ENCODE assay signal across 7 cellular contexts in genomic region chr5:62250919-62251318, GRCh38. TPM values are rescaled to one million over a fixed set of nuclear protein-coding genes. Genes with fewer than 3 reads are reported as not detected.
DNase-seq lines count a peak whose midpoint lies in the region; ATAC-seq and TF ChIP-seq lines count a peak whose summit lies in the region.
"Not testable (repeated sequence)": the region's sequence is repeated elsewhere in the genome, so short reads cannot be mapped to it uniquely, and the experiment has no call there.

No MANE protein-coding gene starts in this region.

- DNase-seq in activated naive CD8-positive, alpha-beta T cell treated with anti-CD3 and anti-CD28 coated beads for 36 hours; stimulated activated effector memory CD8-positive, alpha-beta T cell treated with anti-CD3 and anti-CD28 coated beads, Interleukin-12 subunit alpha, Interleukin-12 subunit beta, amount 100 ng/mL, for 72 hours (ENCODE audit: low spot score in 2 of 2): not testable (repeated sequence)

- not testable (repeated sequence) for H3K79me2 ChIP-seq in OCI-LY3 (ENCODE audit: low read length)

- not testable (repeated sequence) for H2AFZ ChIP-seq in OCI-LY3 (ENCODE audit: low read depth, low read length)

- not testable (repeated sequence) for TF ChIP-seq CTCF in OCI-LY3 (IDR thresholded peaks at IDR 0.05; ENCODE audit: low read depth, low read length)

- H3K27me3 ChIP-seq in OCI-LY3 (ENCODE audit: low read depth, low read length), result not testable (repeated sequence)

- not testable (repeated sequence) for H3K27me3 Mint-ChIP-seq in activated naive CD8-positive, alpha-beta T cell treated with anti-CD3 and anti-CD28 coated beads for 36 hours

- H3K36me3 ChIP-seq in OCI-LY3 (replicated peaks; ENCODE audit: low read depth, low read length), result not testable (repeated sequence)

- not testable (repeated sequence) for H3K4me3 Mint-ChIP-seq in activated naive CD8-positive, alpha-beta T cell treated with anti-CD3 and anti-CD28 coated beads for 36 hours
- H3K4me3 Mint-ChIP-seq in stimulated activated effector memory CD8-positive, alpha-beta T cell treated with anti-CD3 and anti-CD28 coated beads, Interleukin-12 subunit alpha, Interleukin-12 subunit beta, amount 100 ng/mL, for 72 hours, result peak overlapping the region; percentile 7

- H3K4me1 Mint-ChIP-seq in activated naive CD8-positive, alpha-beta T cell treated with anti-CD3 and anti-CD28 coated beads for 36 hours, result peaks cover 32% of the 10 kb centered on the region
- H3K4me1 Mint-ChIP-seq in stimulated activated effector memory CD8-positive, alpha-beta T cell treated with anti-CD3 and anti-CD28 coated beads, Interleukin-12 subunit alpha, Interleukin-12 subunit beta, amount 100 ng/mL, for 72 hours, result peaks cover 24% of the 10 kb centered on the region

- 0 out of 2 replicates have a peak overlapping the region, but pooled peaks have one; percentile 26 for H3K27ac ChIP-seq in OCI-LY3 (ENCODE audit: low read length)

- H4K20me1 ChIP-seq in OCI-LY3 (ENCODE audit: insufficient read depth, low read length), result not testable (repeated sequence)

- peaks cover 20% of the 10 kb centered on the region for H3K9me3 Mint-ChIP-seq in activated naive CD8-positive, alpha-beta T cell treated with anti-CD3 and anti-CD28 coated beads for 36 hours
- H3K9me3 Mint-ChIP-seq in stimulated activated effector memory CD8-positive, alpha-beta T cell treated with anti-CD3 and anti-CD28 coated beads, Interleukin-12 subunit alpha, Interleukin-12 subunit beta, amount 100 ng/mL, for 72 hours, result not testable (repeated sequence)

- H3K9ac ChIP-seq in OCI-LY3 (ENCODE audit: low read length), result not testable (repeated sequence)

- H3K9me3 ChIP-seq in OCI-LY3 (ENCODE audit: insufficient read depth, low read length), result not testable (repeated sequence)

- H3K4me1 ChIP-seq in OCI-LY3 (ENCODE audit: low read length), result peaks cover 12% of the 10 kb centered on the region

- peak overlapping the region; percentile 64 for H3K4me2 ChIP-seq in OCI-LY3 (ENCODE audit: low read length)

- peak overlapping the region; percentile 63 for H3K27ac Mint-ChIP-seq in activated naive CD8-positive, alpha-beta T cell treated with anti-CD3 and anti-CD28 coated beads for 36 hours
- not testable (repeated sequence) for H3K27ac Mint-ChIP-seq in stimulated activated effector memory CD8-positive, alpha-beta T cell treated with anti-CD3 and anti-CD28 coated beads, Interleukin-12 subunit alpha, Interleukin-12 subunit beta, amount 100 ng/mL, for 72 hours

- peak; percentile 50 for ATAC-seq in GM18858 (IDR thresholded peaks at IDR 0.05; ENCODE audit: unreplicated experiment)
- peak; percentile 56 for ATAC-seq in GM19351 (IDR thresholded peaks at IDR 0.05; ENCODE audit: unreplicated experiment)
- peak; percentile 45 for ATAC-seq in GM21529 (IDR thresholded peaks at IDR 0.05; ENCODE audit: unreplicated experiment)
- peak; percentile 75 for ATAC-seq in HG03378 (IDR thresholded peaks at IDR 0.05; ENCODE audit: unreplicated experiment)
- not testable (repeated sequence) for ATAC-seq in stimulated activated effector memory CD8-positive, alpha-beta T cell treated with anti-CD3 and anti-CD28 coated beads, Interleukin-12 subunit alpha, Interleukin-12 subunit beta, amount 100 ng/mL, for 72 hours

- H3K36me3 Mint-ChIP-seq in activated naive CD8-positive, alpha-beta T cell treated with anti-CD3 and anti-CD28 coated beads for 36 hours, result peaks cover 30% of the 10 kb centered on the region
- H3K36me3 Mint-ChIP-seq in stimulated activated effector memory CD8-positive, alpha-beta T cell treated with anti-CD3 and anti-CD28 coated beads, Interleukin-12 subunit alpha, Interleukin-12 subunit beta, amount 100 ng/mL, for 72 hours, result not testable (repeated sequence)

- H3K4me3 ChIP-seq in OCI-LY3 (ENCODE audit: low read length), result peak overlapping the region; percentile 59

RNA-seq across cellular contexts. Expression of gene KIF2A, which starts 55.1 kb away (rescaled TPM):
- total RNA-seq in activated naive CD8-positive, alpha-beta T cell treated with anti-CD3 and anti-CD28 coated beads for 36 hours, result 100 to 1,000 TPM; 164 to 175 TPM
